Comparison of ENCODE assay signal across 18 cellular contexts in genomic region chr2:56170536-56170935, GRCh38. TPM values are rescaled to one million over a fixed set of nuclear protein-coding genes. Genes with fewer than 3 reads are reported as not detected.
"Had no signal": no experiment of that assay in that cellular context is flagged by ENCODE, and none has a peak within 500 bp of the region (broad histone marks: within the 10 kb centered on the region; RNA-seq: fewer than 3 reads in every experiment).

No MANE protein-coding gene starts in this region.

- H3K9me3 ChIP-seq: esophagus squamous epithelium, left lung, right atrium auricular region had no signal

- H3K27me3 ChIP-seq: esophagus squamous epithelium, left lung, right atrium auricular region had no signal

- H3K36me3 ChIP-seq: esophagus squamous epithelium, left lung, right atrium auricular region had no signal

- H3K27ac ChIP-seq: esophagus squamous epithelium, left lung, right atrium auricular region had no signal

- DNase-seq: activated CD4-positive, alpha-beta memory T cell treated with anti-CD3 and anti-CD28 coated beads, Interleukin-2, amount 10 ng/mL, durations not matched to agents 7 days and 5 days; activated CD4-positive, alpha-beta T cell treated with anti-CD3 and anti-CD28 coated beads for 48 hours; activated CD4-positive, CD25-positive, alpha-beta regulatory T cell; activated CD8-positive, alpha-beta memory T cell treated with anti-CD3 and anti-CD28 coated beads, Interleukin-2, amount 10 ng/mL, durations not matched to agents 7 days and 5 days; aorta; cerebellar nuclear complex; effector memory CD8-positive, alpha-beta T cell; esophagus squamous epithelium; left lung; mammary epithelial cell; nephron progenitor cell; nucleus accumbens; stimulated activated CD4-positive, alpha-beta T cell treated with anti-CD3 and anti-CD28 coated beads, Interleukin-4, amount 100 ng/mL, for 1 hour; stimulated activated naive CD8-positive, alpha-beta T cell treated with anti-CD3 and anti-CD28 coated beads, Interleukin-15, amount 100 ng/mL, for 72 hours; T-cell; T-helper 9 cell had no signal

- H3K4me1 ChIP-seq: esophagus squamous epithelium, right atrium auricular region had no signal

- H3K4me3 ChIP-seq: esophagus squamous epithelium, left lung, right atrium auricular region, smooth muscle cell had no signal

RNA-seq across cellular contexts. Expression of gene CCDC85A, which starts 13.3 kb away (rescaled TPM):
- total RNA-seq: activated CD4-positive, alpha-beta memory T cell treated with anti-CD3 and anti-CD28 coated beads, Interleukin-2, amount 10 ng/mL, durations not matched to agents 7 days and 5 days; activated CD8-positive, alpha-beta memory T cell treated with anti-CD3 and anti-CD28 coated beads, Interleukin-2, amount 10 ng/mL, durations not matched to agents 7 days and 5 days; T-cell had no signal
